17 cellular contexts compared by ENCODE assay signal in the genomic region with DNA sequence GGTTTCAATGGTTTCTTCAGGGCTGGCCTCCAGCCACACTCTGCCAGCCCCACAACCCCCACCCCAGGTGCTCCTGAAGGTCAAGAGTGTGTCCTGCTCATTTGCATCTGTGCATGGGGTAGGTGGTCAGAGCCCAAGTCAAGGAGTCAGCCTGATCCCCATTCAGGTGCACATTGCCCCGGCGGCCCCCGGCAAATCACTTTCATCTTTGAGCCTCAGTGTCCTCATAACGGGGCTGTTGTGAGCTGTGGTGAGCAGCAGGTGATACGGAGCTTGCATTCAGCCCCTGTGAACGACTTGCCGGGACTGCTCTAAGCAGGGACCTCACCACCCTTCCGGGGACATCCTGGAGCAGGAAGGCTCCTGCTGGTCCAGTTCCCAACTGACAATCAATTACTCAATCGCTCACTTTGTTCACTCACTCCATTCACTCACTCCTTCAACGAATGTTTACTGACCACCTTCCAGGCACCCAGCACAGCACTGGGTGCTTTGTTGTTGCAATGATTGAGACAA.
DNase-seq lines count a peak whose midpoint lies in the region; ATAC-seq, FAIRE-seq and TF ChIP-seq lines count a peak whose summit lies in the region.
"Had no signal": no experiment of that assay in that cellular context is flagged by ENCODE, and none has a peak within 500 bp of the region (broad histone marks: within the 10 kb centered on the region; RNA-seq: fewer than 3 reads in every experiment).

No MANE protein-coding gene starts in this region.

- H3K36me3 Mint-ChIP-seq in T-helper 17 cell (ENCODE audit: low read depth) = no peaks in the 10 kb centered on the region
- H3K36me3 Mint-ChIP-seq in type B pancreatic cell = no peaks in the 10 kb centered on the region

- peak; percentile 30 for DNase-seq in activated effector memory CD4-positive, alpha-beta T cell treated with anti-CD3 and anti-CD28 coated beads, Interleukin-2, amount 50 U/mL, for 16 hours
- DNase-seq in activated effector memory CD4-positive, alpha-beta T cell treated with Interleukin-2 at 50 U/mL for 16 hours = no peak
- DNase-seq in T-helper 17 cell = no peak
- peak; percentile 62 for DNase-seq in HepG2 (ENCODE audit: low spot score)
- DNase-seq in type B pancreatic cell (ENCODE audit: extremely low spot score, unreplicated experiment) = no peak
- DNase-seq in RKO (ENCODE audit: low spot score) = no peak
- no peak for DNase-seq in posterior cingulate gyrus
- DNase-seq: BE2C; CD4-positive, alpha-beta T cell; KBM-7; NCI-H1048; NCI-H1436 treated with DMSO at 0.1 percent for 48 hours; NCI-H2081 treated with DMSO at 0.1 percent for 48 hours; NCI-H524 treated with DMSO at 0.1 percent for 48 hours had no signal

- peak overlapping the region; percentile 9 to 62 (median 22); a peak in 4 of 6 replicates for H3K4me3 ChIP-seq in HepG2 (replicated peaks in 1 of 3; ENCODE audit: insufficient read depth in 1 of 3, low read depth in 2 of 3, low read length in 3 of 3)
- H3K4me3 ChIP-seq: SJSA1 had no signal

- no TSS peak for BruUV-seq in HepG2 (replicated peaks; lab: Mats Ljungman, UMichigan)

- no peaks in the 10 kb centered on the region for H3K36me3 ChIP-seq in HepG2 (replicated peaks in 1 of 2; ENCODE audit: control insufficient read depth in 1 of 2, insufficient read depth in 2 of 2, low read length in 2 of 2)
- H3K36me3 ChIP-seq: BE2C, SJSA1 had no signal

- H3K4me2 ChIP-seq in HepG2 (ENCODE audit: low read depth, low read length) = peak overlapping the region; percentile 82

- no peaks in the 10 kb centered on the region for H4K20me1 ChIP-seq in HepG2 (ENCODE audit: insufficient read depth, low read length)

- H3K79me2 ChIP-seq in HepG2 (ENCODE audit: insufficient read depth, low read length) = no peaks in the 10 kb centered on the region

- peaks cover 5% of the 10 kb centered on the region for H3K27me3 Mint-ChIP-seq in T-helper 17 cell
- no peaks in the 10 kb centered on the region for H3K27me3 Mint-ChIP-seq in type B pancreatic cell
- H3K27me3 Mint-ChIP-seq: CD4-positive, alpha-beta T cell had no signal

- peak; percentile 67 for FAIRE-seq in HepG2 (lab: Jason Lieb, UNC)

- H3K9ac ChIP-seq in HepG2 (ENCODE audit: insufficient read depth, low read depth, low read length) = 0 out of 2 replicates have a peak overlapping the region, but pooled peaks have one; percentile 27

- H3K27me3 ChIP-seq in HepG2 (ENCODE audit: control insufficient read depth in 1 of 2, insufficient read depth in 2 of 2, low read length in 2 of 2) = no peaks in the 10 kb centered on the region
- H3K27me3 ChIP-seq: BE2C, SJSA1 had no signal

- POLR2A ChIA-PET in HepG2 (lab: Yijun Ruan, JAX) = interaction anchor here (1.5 kb wide), 1 partner anchor 29 kb away, joined by 4 read pairs; no protein-coding TSS in a partner anchor

- no peak for TF ChIP-seq RAD21 in HepG2 (CRISPR knock-in tag; IDR thresholded peaks at IDR 0.05)

- TF ChIP-seq EP300 in HepG2 (IDR thresholded peaks at IDR 0.05; ENCODE audit: low read depth in 2 of 2, low read length in 2 of 2) (0 out of 4 replicates have a peak, but pooled peaks of 1 of the 2 experiments have one; percentile 33), HepG2 (CRISPR knock-in tag; IDR thresholded peaks at IDR 0.05; ENCODE audit: borderline replicate concordance) (no peak)

- peaks cover 76% of the 10 kb centered on the region for H3K4me1 ChIP-seq in HepG2 (ENCODE audit: insufficient read depth, low read length)
- H3K4me1 ChIP-seq: BE2C, SJSA1 had no signal

- no peak for TF ChIP-seq POLR2A in HepG2 (IDR thresholded peaks at IDR 0.05; ENCODE audit: insufficient read depth in 1 of 2, low read depth in 2 of 2, low read length in 2 of 2)

- H3K27ac Mint-ChIP-seq in T-helper 17 cell (peak overlapping the region; percentile 41), type B pancreatic cell (peak overlapping the region; percentile 91)
- H3K27ac Mint-ChIP-seq: CD4-positive, alpha-beta T cell had no signal

- in situ Hi-C loops in HepG2 (cut with HindIII; ENCODE audit: extremely low pct_ligation_motif_present, low pct_unique_long_range_greater_than_20kb) = no loop called here

- CTCF ChIA-PET in HepG2 (lab: Yijun Ruan, JAX; ENCODE audit: low intra/inter-chr PET ratio, low total read pairs) = no interaction called here

- no peak overlapping the region for H3K4me3 Mint-ChIP-seq in T-helper 17 cell
- peak overlapping the region; percentile 34 for H3K4me3 Mint-ChIP-seq in type B pancreatic cell
- H3K4me3 Mint-ChIP-seq: CD4-positive, alpha-beta T cell had no signal

- ATAC-seq in T-helper 17 cell (no peak), HepG2 (peak; percentile 80), GM21390 (IDR thresholded peaks at IDR 0.05; ENCODE audit: unreplicated experiment) (no peak)

- intact Hi-C loops in HepG2 (cut with micrococcal nuclease; ENCODE audit: unreplicated experiment) = no loop called here
- intact Hi-C loops in posterior cingulate gyrus (cut with DNase I) = no loop called here

- H3K9me3 ChIP-seq in T-helper 17 cell (ENCODE audit: control insufficient read depth, low read length, poor library complexity, severe bottlenecking) = no peaks in the 10 kb centered on the region
- H3K9me3 ChIP-seq in HepG2 (ENCODE audit: low read length) = no peaks in the 10 kb centered on the region
- H3K9me3 ChIP-seq: BE2C, SJSA1 had no signal

- H3K4me1 Mint-ChIP-seq in T-helper 17 cell = peaks cover 8% of the 10 kb centered on the region
- H3K4me1 Mint-ChIP-seq in type B pancreatic cell (ENCODE audit: unreplicated experiment) = peaks cover 21% of the 10 kb centered on the region

- H2AFZ ChIP-seq in HepG2 (ENCODE audit: low read length) = peak overlapping the region; percentile 77

- H3K27ac ChIP-seq in HepG2 (ENCODE audit: extremely low read length, insufficient read depth, low read length) = peak overlapping the region; percentile 24
- H3K27ac ChIP-seq: 22Rv1, SJSA1 had no signal

- 9% methylated on average over 3 of the region's 10 CpGs for WGBS in HepG2 (ENCODE audit: low lambda C conversion rate)

- TF ChIP-seq CTCF in HepG2 (CRISPR knock-in tag; IDR thresholded peaks at IDR 0.05) = no peak
- no peak for TF ChIP-seq CTCF in type B pancreatic cell (conservative IDR thresholded peaks at IDR 0.05)

- no peaks in the 10 kb centered on the region for H3K9me3 Mint-ChIP-seq in type B pancreatic cell
- H3K9me3 Mint-ChIP-seq: CD4-positive, alpha-beta T cell had no signal

TF ChIP-seq in HepG2, 621 proteins besides CTCF, POLR2A, EP300 and RAD21 (continues in another document):
- TF ChIP-seq, protein P1, sequence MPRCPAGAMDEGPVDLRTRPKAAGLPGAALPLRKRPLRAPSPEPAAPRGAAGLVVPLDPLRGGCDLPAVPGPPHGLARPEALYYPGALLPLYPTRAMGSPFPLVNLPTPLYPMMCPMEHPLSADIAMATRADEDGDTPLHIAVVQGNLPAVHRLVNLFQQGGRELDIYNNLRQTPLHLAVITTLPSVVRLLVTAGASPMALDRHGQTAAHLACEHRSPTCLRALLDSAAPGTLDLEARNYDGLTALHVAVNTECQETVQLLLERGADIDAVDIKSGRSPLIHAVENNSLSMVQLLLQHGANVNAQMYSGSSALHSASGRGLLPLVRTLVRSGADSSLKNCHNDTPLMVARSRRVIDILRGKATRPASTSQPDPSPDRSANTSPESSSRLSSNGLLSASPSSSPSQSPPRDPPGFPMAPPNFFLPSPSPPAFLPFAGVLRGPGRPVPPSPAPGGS (CRISPR knock-in tag; IDR thresholded peaks at IDR 0.05) = no peak
- TF ChIP-seq ELF3 (CRISPR knock-in tag; IDR thresholded peaks at IDR 0.05) = peak; percentile 67
- TF ChIP-seq, protein P2, sequence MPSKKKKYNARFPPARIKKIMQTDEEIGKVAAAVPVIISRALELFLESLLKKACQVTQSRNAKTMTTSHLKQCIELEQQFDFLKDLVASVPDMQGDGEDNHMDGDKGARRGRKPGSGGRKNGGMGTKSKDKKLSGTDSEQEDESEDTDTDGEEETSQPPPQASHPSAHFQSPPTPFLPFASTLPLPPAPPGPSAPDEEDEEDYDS (CRISPR knock-in tag; IDR thresholded peaks at IDR 0.05) = 0 out of 2 replicates have a peak, but pooled peaks have one; percentile 14
- TF ChIP-seq SAP130 (CRISPR knock-in tag; IDR thresholded peaks at IDR 0.05; ENCODE audit: low read depth) = peak; percentile 69
- TF ChIP-seq SOX6 (IDR thresholded peaks at IDR 0.05) = no peak
- peak; percentile 70 for TF ChIP-seq SOX6 (CRISPR knock-in tag; IDR thresholded peaks at IDR 0.05)
- TF ChIP-seq ZNF263 (CRISPR knock-in tag; IDR thresholded peaks at IDR 0.05) = 0 out of 2 replicates have a peak, but pooled peaks have one; percentile 14
- TF ChIP-seq, protein P3, sequence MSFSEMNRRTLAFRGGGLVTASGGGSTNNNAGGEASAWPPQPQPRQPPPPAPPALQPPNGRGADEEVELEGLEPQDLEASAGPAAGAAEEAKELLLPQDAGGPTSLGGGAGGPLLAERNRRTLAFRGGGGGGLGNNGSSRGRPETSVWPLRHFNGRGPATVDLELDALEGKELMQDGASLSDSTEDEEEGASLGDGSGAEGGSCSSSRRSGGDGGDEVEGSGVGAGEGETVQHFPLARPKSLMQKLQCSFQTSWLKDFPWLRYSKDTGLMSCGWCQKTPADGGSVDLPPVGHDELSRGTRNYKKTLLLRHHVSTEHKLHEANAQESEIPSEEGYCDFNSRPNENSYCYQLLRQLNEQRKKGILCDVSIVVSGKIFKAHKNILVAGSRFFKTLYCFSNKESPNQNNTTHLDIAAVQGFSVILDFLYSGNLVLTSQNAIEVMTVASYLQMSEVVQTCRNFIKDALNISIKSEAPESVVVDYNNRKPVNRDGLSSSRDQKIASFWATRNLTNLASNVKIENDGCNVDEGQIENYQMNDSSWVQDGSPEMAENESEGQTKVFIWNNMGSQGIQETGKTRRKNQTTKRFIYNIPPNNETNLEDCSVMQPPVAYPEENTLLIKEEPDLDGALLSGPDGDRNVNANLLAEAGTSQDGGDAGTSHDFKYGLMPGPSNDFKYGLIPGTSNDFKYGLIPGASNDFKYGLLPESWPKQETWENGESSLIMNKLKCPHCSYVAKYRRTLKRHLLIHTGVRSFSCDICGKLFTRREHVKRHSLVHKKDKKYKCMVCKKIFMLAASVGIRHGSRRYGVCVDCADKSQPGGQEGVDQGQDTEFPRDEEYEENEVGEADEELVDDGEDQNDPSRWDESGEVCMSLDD (CRISPR knock-in tag; IDR thresholded peaks at IDR 0.05; ENCODE audit: borderline replicate concordance) = no peak
- TF ChIP-seq FOXA3 (CRISPR knock-in tag; IDR thresholded peaks at IDR 0.05) = peak; percentile 60
- no peak for TF ChIP-seq ZNF546 (CRISPR knock-in tag; conservative IDR thresholded peaks at IDR 0.05)
- TF ChIP-seq FOSL2 (CRISPR knock-in tag; IDR thresholded peaks at IDR 0.05) = peak; percentile 38

Comparison
In these comparisons a context has a peak if more than half of its experiments do, and no peak if none do; other contexts are left out.
1. DNase-seq: peak in activated effector memory CD4-positive, alpha-beta T cell treated with anti-CD3 and anti-CD28 coated beads, Interleukin-2, amount 50 U/mL, for 16 hours (single experiment) and HepG2 (single experiment); none in activated effector memory CD4-positive, alpha-beta T cell treated with Interleukin-2 at 50 U/mL for 16 hours (single experiment), T-helper 17 cell (0 of 3), type B pancreatic cell (single experiment), RKO (single experiment) and posterior cingulate gyrus (0 of 10).